ENCODE assay signal across 19 cellular contexts in genomic region chr6:135314543-135314942, GRCh38.
A peak's percentile ranks its signal among the peaks of the same experiment; 100 is the strongest.
DNase-seq lines count a peak whose midpoint lies in the region; ATAC-seq and TF ChIP-seq lines count a peak whose summit lies in the region.
"Had no signal": no experiment of that assay in that cellular context is flagged by ENCODE, and none has a peak within 500 bp of the region (broad histone marks: within the 10 kb centered on the region; RNA-seq: fewer than 3 reads in every experiment).

No MANE protein-coding gene starts in this region.

- peaks cover 9 to 33% of the 10 kb centered on the region in 2 donors for H3K36me3 Mint-ChIP-seq in stimulated activated naive B cell treated with anti-CD40 and anti-IgM and Interleukin-4, amounts not matched to agents 10 μg/mL and 1 μg/mL and 100 μg/mL, for 72 hours
- H3K36me3 Mint-ChIP-seq in activated CD8-positive, alpha-beta T cell treated with anti-CD3 and anti-CD28 coated beads for 36 hours (ENCODE audit: low read depth), result peaks cover 18% of the 10 kb centered on the region
- no peaks in the 10 kb centered on the region for H3K36me3 Mint-ChIP-seq in MCF 10A (ENCODE audit: insufficient read depth, unreplicated experiment)

- peaks cover 6 to 12% of the 10 kb centered on the region in 2 donors for H3K4me1 Mint-ChIP-seq in stimulated activated naive B cell treated with anti-CD40 and anti-IgM and Interleukin-4, amounts not matched to agents 10 μg/mL and 1 μg/mL and 100 μg/mL, for 72 hours
- H3K4me1 Mint-ChIP-seq in activated CD8-positive, alpha-beta T cell treated with anti-CD3 and anti-CD28 coated beads for 36 hours (ENCODE audit: low read depth), result peaks cover 4% of the 10 kb centered on the region
- H3K4me1 Mint-ChIP-seq in MCF 10A (ENCODE audit: insufficient read depth, unreplicated experiment), result no peaks in the 10 kb centered on the region
- H3K4me1 Mint-ChIP-seq: brain; naive thymus-derived CD8-positive, alpha-beta T cell had no signal

- no peak overlapping the region for H3K27ac Mint-ChIP-seq in stimulated activated naive B cell treated with anti-CD40 and anti-IgM and Interleukin-4, amounts not matched to agents 10 μg/mL and 1 μg/mL and 100 μg/mL, for 72 hours
- no peak overlapping the region for H3K27ac Mint-ChIP-seq in activated CD8-positive, alpha-beta T cell treated with anti-CD3 and anti-CD28 coated beads for 36 hours
- no peak overlapping the region for H3K27ac Mint-ChIP-seq in MCF 10A (ENCODE audit: low read depth, unreplicated experiment)
- H3K27ac Mint-ChIP-seq: activated CD4-positive, alpha-beta T cell treated with anti-CD3 and anti-CD28 coated beads for 36 hours; brain; CD4-positive, alpha-beta T cell; naive thymus-derived CD8-positive, alpha-beta T cell had no signal

- H3K4me3 Mint-ChIP-seq in stimulated activated naive B cell treated with anti-CD40 and anti-IgM and Interleukin-4, amounts not matched to agents 10 μg/mL and 1 μg/mL and 100 μg/mL, for 72 hours, result no peak overlapping the region
- H3K4me3 Mint-ChIP-seq in activated CD8-positive, alpha-beta T cell treated with anti-CD3 and anti-CD28 coated beads for 36 hours, result no peak overlapping the region
- no peak overlapping the region for H3K4me3 Mint-ChIP-seq in MCF 10A (ENCODE audit: unreplicated experiment)
- H3K4me3 Mint-ChIP-seq: activated CD4-positive, alpha-beta T cell treated with anti-CD3 and anti-CD28 coated beads for 36 hours; brain; CD4-positive, alpha-beta T cell; naive thymus-derived CD8-positive, alpha-beta T cell had no signal

- no TSS peak for BruUV-seq in MCF 10A (replicated peaks; lab: Mats Ljungman, UMichigan)

- POLR2A ChIA-PET in activated CD8-positive, alpha-beta T cell treated with anti-CD3 and anti-CD28 coated beads for 36 hours (lab: Charles Lee), result no interaction called here
- POLR2A ChIA-PET in MCF 10A (lab: Yijun Ruan, JAX), result no interaction called here

- CTCF ChIA-PET in activated CD8-positive, alpha-beta T cell treated with anti-CD3 and anti-CD28 coated beads for 36 hours (lab: Charles Lee), result no interaction called here
- CTCF ChIA-PET in MCF 10A (lab: Yijun Ruan, JAX), result no interaction called here

- peak; percentile 42 for ATAC-seq in HG02678 (IDR thresholded peaks at IDR 0.05; ENCODE audit: unreplicated experiment)
- peak; percentile 81 to 82 for ATAC-seq in stimulated activated naive B cell treated with anti-CD40 and anti-IgM and Interleukin-4, amounts not matched to agents 10 μg/mL and 1 μg/mL and 100 μg/mL, for 72 hours (replicated peaks)
- ATAC-seq in activated CD8-positive, alpha-beta T cell treated with anti-CD3 and anti-CD28 coated beads for 36 hours, result no peak
- ATAC-seq: activated CD4-positive, alpha-beta T cell treated with anti-CD3 and anti-CD28 coated beads for 36 hours; esophagus mucosa; naive thymus-derived CD8-positive, alpha-beta T cell had no signal

- no peak for TF ChIP-seq CTCF in activated CD8-positive, alpha-beta T cell treated with anti-CD3 and anti-CD28 coated beads for 36 hours (IDR thresholded peaks at IDR 0.05)
- no peak for TF ChIP-seq CTCF in MCF 10A (IDR thresholded peaks at IDR 0.05; ENCODE audit: unreplicated experiment)

- intact Hi-C loops in activated CD8-positive, alpha-beta T cell treated with anti-CD3 and anti-CD28 coated beads for 36 hours (cut with micrococcal nuclease), result no loop called here
- intact Hi-C loops in MCF 10A (cut with micrococcal nuclease), result no loop called here

- H3K9me3 Mint-ChIP-seq in stimulated activated naive B cell treated with anti-CD40 and anti-IgM and Interleukin-4, amounts not matched to agents 10 μg/mL and 1 μg/mL and 100 μg/mL, for 72 hours, result no peaks in the 10 kb centered on the region
- no peaks in the 10 kb centered on the region for H3K9me3 Mint-ChIP-seq in activated CD8-positive, alpha-beta T cell treated with anti-CD3 and anti-CD28 coated beads for 36 hours
- no peaks in the 10 kb centered on the region for H3K9me3 Mint-ChIP-seq in MCF 10A (ENCODE audit: unreplicated experiment)
- H3K9me3 Mint-ChIP-seq: brain; CD4-positive, alpha-beta T cell; naive thymus-derived CD8-positive, alpha-beta T cell had no signal

- H3K27me3 Mint-ChIP-seq in stimulated activated naive B cell treated with anti-CD40 and anti-IgM and Interleukin-4, amounts not matched to agents 10 μg/mL and 1 μg/mL and 100 μg/mL, for 72 hours, result no peaks in the 10 kb centered on the region
- H3K27me3 Mint-ChIP-seq in activated CD8-positive, alpha-beta T cell treated with anti-CD3 and anti-CD28 coated beads for 36 hours, result no peaks in the 10 kb centered on the region
- no peaks in the 10 kb centered on the region for H3K27me3 Mint-ChIP-seq in MCF 10A (ENCODE audit: insufficient read depth, unreplicated experiment)
- H3K27me3 Mint-ChIP-seq: activated CD4-positive, alpha-beta T cell treated with anti-CD3 and anti-CD28 coated beads for 36 hours; brain; CD4-positive, alpha-beta T cell; naive thymus-derived CD8-positive, alpha-beta T cell had no signal

- DNase-seq in NCI-H2196 (lab: John Stamatoyannopoulos, UW; ENCODE audit: unreplicated experiment), result peak; percentile 22
- no peak for DNase-seq in NCI-H2196 treated with DMSO at 0.1 percent for 48 hours (lab: John Stamatoyannopoulos, UW; ENCODE audit: unreplicated experiment)
- peak; percentile 64 for DNase-seq in NCI-H146 treated with DMSO at 0.1 percent for 48 hours (lab: John Stamatoyannopoulos, UW; ENCODE audit: unreplicated experiment)
- DNase-seq in stimulated activated naive B cell treated with anti-CD40 and anti-IgM and Interleukin-4, amounts not matched to agents 10 μg/mL and 1 μg/mL and 100 μg/mL, for 72 hours, result no peak
- no peak for DNase-seq in activated CD8-positive, alpha-beta T cell treated with anti-CD3 and anti-CD28 coated beads for 36 hours
- no peak for DNase-seq in NCI-H748 treated with DMSO at 0.1 percent for 48 hours (lab: John Stamatoyannopoulos, UW)
- no peak for DNase-seq in MCF 10A (ENCODE audit: unreplicated experiment)
- DNase-seq: activated CD4-positive, alpha-beta T cell treated with anti-CD3 and anti-CD28 coated beads for 36 hours; activated naive CD4-positive, alpha-beta T cell treated with anti-CD3 and anti-CD28 coated beads, Interleukin-2, amount 50 U/mL, for 16 hours; CD4-positive, alpha-beta T cell; glutamatergic neuron; HCEC 1CT; naive thymus-derived CD8-positive, alpha-beta T cell; NCI-H345; SJCRH30; stimulated activated naive CD4-positive, alpha-beta T cell had no signal

Comparison
In these comparisons a context has a peak if more than half of its experiments do, and no peak if none do; other contexts are left out.
1. DNase-seq: peak in NCI-H2196 (single experiment) and NCI-H146 treated with DMSO at 0.1 percent for 48 hours (single experiment); none in NCI-H2196 treated with DMSO at 0.1 percent for 48 hours (single experiment), stimulated activated naive B cell treated with anti-CD40 and anti-IgM and Interleukin-4, amounts not matched to agents 10 μg/mL and 1 μg/mL and 100 μg/mL, for 72 hours (single experiment), activated CD8-positive, alpha-beta T cell treated with anti-CD3 and anti-CD28 coated beads for 36 hours (single experiment), NCI-H748 treated with DMSO at 0.1 percent for 48 hours (single experiment) and MCF 10A (single experiment).